24 cellular contexts compared by ENCODE assay signal in the genomic region with DNA sequence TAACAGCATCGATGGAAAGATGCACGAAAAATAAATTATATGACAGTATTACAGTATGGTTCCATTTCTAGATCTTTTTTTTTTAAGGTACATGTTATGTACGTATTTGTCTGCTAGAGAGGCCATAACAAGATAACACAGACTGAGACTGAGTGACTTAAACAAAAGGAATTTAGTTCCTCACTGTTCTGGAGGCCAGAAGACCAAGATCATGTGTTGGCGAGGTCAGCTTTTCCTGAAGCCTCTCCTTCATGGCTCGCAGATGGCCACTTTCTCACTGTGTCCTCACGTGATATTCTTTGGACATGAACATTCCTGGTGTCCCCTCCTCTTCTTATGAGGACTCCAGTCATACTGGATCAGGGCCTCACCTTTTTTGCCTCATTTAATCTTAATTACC.
DNase-seq lines count a peak whose midpoint lies in the region; ATAC-seq and TF ChIP-seq lines count a peak whose summit lies in the region.
"Had no signal": no experiment of that assay in that cellular context is flagged by ENCODE, and none has a peak within 500 bp of the region (broad histone marks: within the 10 kb centered on the region; RNA-seq: fewer than 3 reads in every experiment).

No MANE protein-coding gene starts in this region.

- no peak overlapping the region for H4K8ac ChIP-seq in trophoblast cell (ENCODE audit: low read depth, low read length)

- no CpG with 5 or more reads among the region's 6 CpGs for WGBS in trophoblast cell (ENCODE audit: extremely low coverage, insufficient coverage, insufficient read length)

- H2BK120ac ChIP-seq in trophoblast cell (ENCODE audit: insufficient read depth, low read length, poor library complexity), result peak overlapping the region; percentile 51

- H3K9ac ChIP-seq in trophoblast cell (ENCODE audit: low read length), result no peak overlapping the region

- H2AFZ ChIP-seq in trophoblast cell (ENCODE audit: insufficient read depth, low read length, poor library complexity), result no peak overlapping the region

- no peak overlapping the region for H3K4ac ChIP-seq in trophoblast cell (ENCODE audit: low read depth, low read length)

- H2AK5ac ChIP-seq in trophoblast cell (ENCODE audit: low read length), result no peak overlapping the region

- H4K12ac ChIP-seq in trophoblast cell (ENCODE audit: low read depth, low read length), result no peak overlapping the region

- ATAC-seq in HG02970 (IDR thresholded peaks at IDR 0.05; ENCODE audit: low FRiP score, unreplicated experiment), result no peak
- ATAC-seq: gastrocnemius medialis, left ventricle myocardium superior, T-cell had no signal

- CTCF ChIA-PET in A673 (lab: Charles Lee), result no interaction called here
- CTCF ChIA-PET in HEK293T (lab: Yijun Ruan, JAX), result no interaction called here

- no peak overlapping the region for H3K4me3 ChIP-seq in trophoblast cell (ENCODE audit: low read depth, low read length)
- H3K4me3 ChIP-seq in A673 (ENCODE audit: low read depth, low read length, poor library complexity, severe bottlenecking), result no peak overlapping the region
- H3K4me3 ChIP-seq: cardiac muscle cell, gastrocnemius medialis, ovary, sigmoid colon, vagina had no signal

- H3K27ac ChIP-seq in trophoblast cell (ENCODE audit: low read depth, low read length), result no peak overlapping the region
- no peak overlapping the region for H3K27ac ChIP-seq in A673 (ENCODE audit: low read depth, low read length, poor library complexity, severe bottlenecking)
- H3K27ac ChIP-seq: cardiac muscle cell, gastrocnemius medialis, ovary, sigmoid colon, vagina, VCaP had no signal

- H3K79me2 ChIP-seq in trophoblast cell (ENCODE audit: control insufficient read depth, insufficient read depth, low read length, poor library complexity), result no peaks in the 10 kb centered on the region

- H3K18ac ChIP-seq in trophoblast cell (ENCODE audit: low read length), result no peak overlapping the region

- intact Hi-C loops in A673 (cut with micrococcal nuclease; ENCODE audit: unreplicated experiment), result no loop called here

- H3K79me1 ChIP-seq in trophoblast cell (ENCODE audit: low read length), result peaks cover 4% of the 10 kb centered on the region

- TF ChIP-seq CTCF in A673 (conservative IDR thresholded peaks at IDR 0.05; ENCODE audit: low read depth, low read length), result no peak

- no peak overlapping the region for H2BK5ac ChIP-seq in trophoblast cell (ENCODE audit: low read depth, low read length, poor library complexity)

- H3K36me3 ChIP-seq in trophoblast cell (ENCODE audit: control insufficient read depth in 1 of 2, insufficient read depth in 2 of 2, low read length in 2 of 2), result no peaks in the 10 kb centered on the region
- no peaks in the 10 kb centered on the region for H3K36me3 ChIP-seq in A673 (ENCODE audit: insufficient read depth, low read length, poor library complexity, severe bottlenecking)
- H3K36me3 ChIP-seq: cardiac muscle cell, gastrocnemius medialis, ovary, sigmoid colon, vagina had no signal

- no peak overlapping the region for H4K91ac ChIP-seq in trophoblast cell (ENCODE audit: low read depth, low read length)

- peaks cover 0 to 2% of the 10 kb centered on the region in 2 experiments for H3K4me1 ChIP-seq in trophoblast cell (ENCODE audit: control insufficient read depth in 1 of 2, insufficient read depth in 2 of 2, low read length in 2 of 2)
- no peaks in the 10 kb centered on the region for H3K4me1 ChIP-seq in A673 (ENCODE audit: insufficient read depth, low read length, poor library complexity, severe bottlenecking)
- H3K4me1 ChIP-seq: sigmoid colon, vagina had no signal

- BruUV-seq in A673 (replicated peaks; lab: Mats Ljungman, UMichigan), result no TSS peak

- H3K9me3 ChIP-seq in trophoblast cell (ENCODE audit: insufficient read depth, low read depth, low read length) (no peaks in the 10 kb centered on the region), A673 (ENCODE audit: low read depth, low read length, poor library complexity, severe bottlenecking) (no peaks in the 10 kb centered on the region)
- H3K9me3 ChIP-seq: gastrocnemius medialis, ovary, sigmoid colon, vagina had no signal

- no peak overlapping the region for H3K4me2 ChIP-seq in trophoblast cell (ENCODE audit: low read length)

- no peak overlapping the region for H2BK12ac ChIP-seq in trophoblast cell (ENCODE audit: low read length)

- POLR2A ChIA-PET in A673 (lab: Charles Lee; ENCODE audit: low non-redundant PET), result no interaction called here
- POLR2A ChIA-PET in HEK293T (lab: Yijun Ruan, JAX), result no interaction called here

- H3K27me3 ChIP-seq in trophoblast cell (ENCODE audit: insufficient read depth, low read length), result no peaks in the 10 kb centered on the region
- no peaks in the 10 kb centered on the region for H3K27me3 ChIP-seq in A673 (replicated peaks; ENCODE audit: insufficient read depth, low read depth, low read length, poor library complexity)
- H3K27me3 ChIP-seq: cardiac muscle cell, gastrocnemius medialis, ovary, sigmoid colon, vagina had no signal

- H3K23ac ChIP-seq in trophoblast cell (ENCODE audit: low read length), result no peak overlapping the region

- peak overlapping the region; percentile 70 for H3K14ac ChIP-seq in trophoblast cell (ENCODE audit: low read length)

- DNase-seq in GM04503 (ENCODE audit: low read depth), result peak; percentile 21
- DNase-seq in RPMI7951 (ENCODE audit: low read depth), result peak; percentile 47
- peak; percentile 29 for DNase-seq in fibroblast of peridontal ligament (ENCODE audit: extremely low read depth)
- DNase-seq in trophoblast cell, result peak in 1 of 2 donors; percentile 40
- DNase-seq in globus pallidus (ENCODE audit: low spot score), result no peak
- no peak for DNase-seq in A673 (ENCODE audit: low spot score)
- no peak for DNase-seq in HEK293T (ENCODE audit: extremely low spot score)
- DNase-seq: activated CD4-positive, alpha-beta T cell treated with anti-CD3 and anti-CD28 coated beads, Interleukin-2, amount 50 U/mL, for 4 hours; activated naive CD4-positive, alpha-beta T cell treated with anti-CD3 and anti-CD28 coated beads, Interleukin-2, amount 50 U/mL, for 16 hours; activated T-cell treated with anti-CD3 and anti-CD28 coated beads, Interleukin-2, amount 50 U/mL, for 24 hours; Calu3; gastrocnemius medialis; GDM1; left ventricle myocardium superior; NCI-H446; ovary; Right ventricle myocardium superior; sigmoid colon; stimulated activated CD4-positive, alpha-beta T cell treated with anti-CD3 and anti-CD28 coated beads, Interleukin-2, amount 100 ng/mL, for 48 hours; T-cell had no signal

TF ChIP-seq in HEK293T, 16 proteins besides CTCF, POLR2A, EP300 and RAD21:
- no peak for TF ChIP-seq FOXA1 (IDR thresholded peaks at IDR 0.05)
- no peak for TF ChIP-seq PKNOX1 (IDR thresholded peaks at IDR 0.05)
- no peak for TF ChIP-seq CTBP1 (IDR thresholded peaks at IDR 0.05; ENCODE audit: borderline replicate concordance)
- no peak for TF ChIP-seq FOXM1 (IDR thresholded peaks at IDR 0.05; ENCODE audit: borderline replicate concordance)
- TF ChIP-seq FOXK2 (IDR thresholded peaks at IDR 0.05), result no peak
- no peak for TF ChIP-seq ELF4 (IDR thresholded peaks at IDR 0.05)
- no peak for TF ChIP-seq SUZ12 (IDR thresholded peaks at IDR 0.05)
- TF ChIP-seq SP1 (IDR thresholded peaks at IDR 0.05), result no peak
- TF ChIP-seq TARDBP (IDR thresholded peaks at IDR 0.05), result no peak
- no peak for TF ChIP-seq BHLHE40 (IDR thresholded peaks at IDR 0.05; ENCODE audit: borderline replicate concordance)
- TF ChIP-seq ZNF384 (IDR thresholded peaks at IDR 0.05), result no peak
- no peak for TF ChIP-seq ARNT (IDR thresholded peaks at IDR 0.05)
- no peak for TF ChIP-seq HDGF (IDR thresholded peaks at IDR 0.05; ENCODE audit: borderline replicate concordance)
- no peak for TF ChIP-seq L3MBTL2 (conservative IDR thresholded peaks at IDR 0.05)

Comparison
In these comparisons a context has a peak if more than half of its experiments do, and no peak if none do; other contexts are left out.
1. DNase-seq: peak in GM04503 (single experiment), RPMI7951 (single experiment) and fibroblast of peridontal ligament (single experiment); none in globus pallidus (single experiment), A673 (single experiment) and HEK293T (single experiment).